1 cellular context compared by ENCODE assay signal in the genomic region with DNA sequence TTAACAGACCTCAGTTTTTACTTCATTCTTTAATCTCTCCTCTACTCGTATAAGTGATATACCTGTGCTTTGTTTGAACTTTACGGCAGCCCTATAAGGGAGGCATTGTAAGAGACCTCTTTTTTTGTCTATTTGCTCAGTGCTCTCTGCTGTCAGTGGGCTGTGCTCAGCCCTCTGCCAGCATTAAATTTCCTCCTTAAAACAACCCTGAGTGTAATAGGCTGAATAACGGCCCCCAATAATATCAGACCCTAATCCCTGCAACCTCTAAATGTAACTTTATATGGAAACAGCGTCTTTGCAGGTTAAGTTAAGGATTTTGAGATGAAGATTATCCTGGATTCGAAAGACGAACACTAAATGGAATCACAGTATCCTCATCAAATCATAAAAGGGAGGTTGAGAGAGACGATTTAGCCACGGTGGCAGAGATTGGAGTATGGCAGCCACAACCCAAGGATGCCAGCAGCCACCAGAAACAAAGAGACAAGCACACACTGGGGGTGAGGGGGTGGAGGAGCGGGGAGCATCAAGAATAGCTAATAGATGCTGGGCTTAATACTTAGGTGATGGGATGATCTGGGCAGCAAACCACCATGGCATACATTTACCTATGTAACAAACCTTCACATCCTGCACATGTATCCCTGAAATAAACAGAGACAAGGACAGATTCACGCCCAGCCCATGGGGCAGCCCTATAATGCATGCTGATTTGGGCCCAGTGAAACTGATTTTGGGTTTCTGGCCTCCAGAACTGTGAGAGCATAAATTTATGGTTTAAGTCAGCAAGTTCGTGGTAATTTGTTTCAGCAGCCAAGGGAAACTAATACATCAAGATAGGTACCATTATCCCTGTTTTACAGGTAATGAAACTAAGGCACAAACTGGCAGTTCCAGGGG.
TF ChIP-seq lines count a peak whose summit lies in the region.

No MANE protein-coding gene starts in this region.

TF ChIP-seq in H1, 55 proteins besides CTCF, POLR2A, EP300 and RAD21:
- no peak for TF ChIP-seq ASH2L (IDR thresholded peaks at IDR 0.05; ENCODE audit: low read length)
- no peak for TF ChIP-seq KDM4A (IDR thresholded peaks at IDR 0.05; ENCODE audit: low read depth, low read length, severe bottlenecking)
- no peak for TF ChIP-seq HDAC2 (IDR thresholded peaks at IDR 0.05; ENCODE audit: borderline replicate concordance in 1 of 2, low read depth in 2 of 2, low read length in 2 of 2)
- TF ChIP-seq TAF1 (IDR thresholded peaks at IDR 0.05; ENCODE audit: low read depth, low read length): 0 out of 2 replicates have a peak, but pooled peaks have one; percentile 10
- peak; percentile 57 for TF ChIP-seq SAP30 (IDR thresholded peaks at IDR 0.05; ENCODE audit: insufficient read depth, insufficient replicate concordance, low read length)
- TF ChIP-seq PHF8 (conservative IDR thresholded peaks at IDR 0.05; ENCODE audit: low read depth, low read length): peak; percentile 52; the same call in 1 of the 2 replicates
